Comparison of ENCODE assay signal across 8 cellular contexts in the genomic region with DNA sequence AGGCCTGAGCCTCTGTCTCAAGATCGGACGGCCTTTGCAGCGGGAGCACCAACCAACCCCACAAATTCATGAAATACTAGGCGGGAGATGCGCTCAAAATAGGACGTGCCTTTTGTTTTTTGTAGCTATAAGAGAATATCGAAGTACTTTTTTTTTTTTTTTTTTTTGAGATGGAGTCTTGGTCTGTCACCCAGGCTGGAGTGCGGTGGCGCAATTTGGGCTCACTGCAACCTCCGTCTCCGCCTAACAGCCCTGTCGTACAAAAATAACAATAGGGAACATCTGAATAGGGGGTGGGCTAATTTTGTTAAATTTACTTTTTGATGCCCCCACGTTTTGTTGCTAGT. TPM values are rescaled to one million over a fixed set of nuclear protein-coding genes. Genes with fewer than 3 reads are reported as not detected.
DNase-seq lines count a peak whose midpoint lies in the region; ATAC-seq, FAIRE-seq and TF ChIP-seq lines count a peak whose summit lies in the region.

No MANE protein-coding gene starts in this region.

- TF ChIP-seq CTCF in heart right ventricle (IDR thresholded peaks at IDR 0.05) = no peak
- peak; percentile 16; the same call in 1 of the 2 replicates for TF ChIP-seq CTCF in OCI-LY3 (IDR thresholded peaks at IDR 0.05; ENCODE audit: low read depth, low read length)
- no peak for TF ChIP-seq CTCF in esophagus muscularis mucosa (IDR thresholded peaks at IDR 0.05)

- peak overlapping the region; percentile 52; the same call in 1 of the 2 replicates for H2AFZ ChIP-seq in OCI-LY3 (ENCODE audit: low read depth, low read length)

- H3K36me3 ChIP-seq in heart right ventricle (no peaks in the 10 kb centered on the region), OCI-LY3 (replicated peaks; ENCODE audit: low read depth, low read length) (no peaks in the 10 kb centered on the region), esophagus muscularis mucosa (no peaks in the 10 kb centered on the region)

- H3K27ac ChIP-seq in heart right ventricle (peak overlapping the region; percentile 50 to 97 (median 92)), OCI-LY3 (ENCODE audit: low read length) (no peak overlapping the region), esophagus muscularis mucosa (replicated peaks in 1 of 4) (peak overlapping the region; percentile 99 to 100 (median 100))

- 20 to 21% methylated on average over 13 of the region's 13 CpGs for WGBS in heart right ventricle, 2 donors
- 20% methylated on average over 13 of the region's 13 CpGs for WGBS in esophagus muscularis mucosa

- FAIRE-seq in GM19239 (lab: Jason Lieb, UNC) = no peak

- no peak for TF ChIP-seq EP300 in esophagus muscularis mucosa (IDR thresholded peaks at IDR 0.05)

- H4K20me1 ChIP-seq in OCI-LY3 (ENCODE audit: insufficient read depth, low read length) = no peaks in the 10 kb centered on the region

- H3K4me2 ChIP-seq in OCI-LY3 (ENCODE audit: low read length) = peak overlapping the region; percentile 86

- no peak for TF ChIP-seq POLR2A in esophagus muscularis mucosa (IDR thresholded peaks at IDR 0.05; ENCODE audit: low read depth)

- H3K4me1 ChIP-seq in heart right ventricle = peaks cover 0 to 61% (median 13%) of the 10 kb centered on the region in 9 donors
- H3K4me1 ChIP-seq in OCI-LY3 (ENCODE audit: low read length) = 0 out of 2 replicates have a peak, but pooled peaks cover 2% of the 10 kb centered on the region
- peaks cover 19 to 46% (median 41%) of the 10 kb centered on the region in 4 donors for H3K4me1 ChIP-seq in esophagus muscularis mucosa

- no peaks in the 10 kb centered on the region for H3K27me3 ChIP-seq in heart right ventricle
- 0 out of 2 replicates have a peak, but pooled peaks cover 5% of the 10 kb centered on the region for H3K27me3 ChIP-seq in OCI-LY3 (ENCODE audit: low read depth, low read length)
- no peaks in the 10 kb centered on the region for H3K27me3 ChIP-seq in esophagus muscularis mucosa

- peak overlapping the region in 9 of 10 donors; percentile 56 to 88 (median 78) for H3K4me3 ChIP-seq in heart right ventricle
- peak overlapping the region; percentile 85 for H3K4me3 ChIP-seq in OCI-LY3 (ENCODE audit: low read length)
- peak overlapping the region; percentile 83 to 89 (median 88) for H3K4me3 ChIP-seq in esophagus muscularis mucosa

- ATAC-seq in heart right ventricle (peak in 1 of 8 donors; percentile 2), HG03280 (IDR thresholded peaks at IDR 0.05; ENCODE audit: unreplicated experiment) (no peak)

- no peaks in the 10 kb centered on the region for H3K79me2 ChIP-seq in OCI-LY3 (ENCODE audit: low read length)

- intact Hi-C loops in heart right ventricle (cut with DNase I) = loop anchor here in 5 of 10 donors (2.0 to 10.0 kb wide), 7 partner anchors 36 to 96 kb away; a partner anchor contains a TSS
- intact Hi-C loops in cardiac septum (cut with DNase I) = loop anchor here (5.0 kb wide), 1 partner anchor 96 kb away; a partner anchor contains a TSS
- intact Hi-C loops in esophagus muscularis mucosa (cut with DNase I) = loop anchor here (5.0 kb wide), 1 partner anchor 69 kb away; no protein-coding TSS in a partner anchor

- DNase-seq in heart right ventricle = no peak
- DNase-seq in cardiac septum (ENCODE audit: low spot score) = no peak
- no peak for DNase-seq in esophagus muscularis mucosa (ENCODE audit: extremely low spot score)
- peak; percentile 68 for DNase-seq in retina
- no peak for DNase-seq in NCI-H1417 treated with DMSO at 0.1 percent for 48 hours (lab: John Stamatoyannopoulos, UW)
- DNase-seq in GM19239 (ENCODE audit: insufficient read length, low spot score) = no peak

- H3K9ac ChIP-seq in OCI-LY3 (ENCODE audit: low read length) = peak overlapping the region; percentile 66

- H3K9me3 ChIP-seq in heart right ventricle (no peaks in the 10 kb centered on the region), OCI-LY3 (ENCODE audit: insufficient read depth, low read length) (no peaks in the 10 kb centered on the region), esophagus muscularis mucosa (no peaks in the 10 kb centered on the region)

RNA-seq across cellular contexts. Expression of a gene that starts 5.9 kb away (rescaled TPM):
- total RNA-seq in heart right ventricle (10 to 100 TPM in 9 of 10 donors, 1 to 10 TPM in 1; 7.0 to 49.6 (median 17.5) TPM), cardiac septum (25.1 TPM), esophagus muscularis mucosa (100 to 1,000 TPM in 3 of 4 donors, 10 to 100 TPM in 1; 90.1 to 181 (median 146) TPM)
- 10 to 100 TPM; 10.2 to 59.3 TPM for polyA plus RNA-seq in heart right ventricle

RNA-seq across cellular contexts. Expression of a gene that starts 44.7 kb away (rescaled TPM):
- total RNA-seq in heart right ventricle (10 to 100 TPM; 14.5 to 44.4 (median 21.0) TPM), cardiac septum (12.0 TPM), esophagus muscularis mucosa (1 to 10 TPM; 6.3 to 8.3 (median 7.3) TPM)
- 10 to 100 TPM in 1 of 2 donors, 1 to 10 TPM in 1; 5.3 to 22.6 TPM for polyA plus RNA-seq in heart right ventricle
